ENCODE assay signal across 1 cellular context in genomic region chr15:29686079-29686425, GRCh38.
TF ChIP-seq lines count a peak whose summit lies in the region.

No MANE protein-coding gene starts in this region.

TF ChIP-seq in SK-N-SH, 30 proteins besides CTCF, POLR2A, EP300 and RAD21 (continued from another document):
- TF ChIP-seq, protein P1, sequence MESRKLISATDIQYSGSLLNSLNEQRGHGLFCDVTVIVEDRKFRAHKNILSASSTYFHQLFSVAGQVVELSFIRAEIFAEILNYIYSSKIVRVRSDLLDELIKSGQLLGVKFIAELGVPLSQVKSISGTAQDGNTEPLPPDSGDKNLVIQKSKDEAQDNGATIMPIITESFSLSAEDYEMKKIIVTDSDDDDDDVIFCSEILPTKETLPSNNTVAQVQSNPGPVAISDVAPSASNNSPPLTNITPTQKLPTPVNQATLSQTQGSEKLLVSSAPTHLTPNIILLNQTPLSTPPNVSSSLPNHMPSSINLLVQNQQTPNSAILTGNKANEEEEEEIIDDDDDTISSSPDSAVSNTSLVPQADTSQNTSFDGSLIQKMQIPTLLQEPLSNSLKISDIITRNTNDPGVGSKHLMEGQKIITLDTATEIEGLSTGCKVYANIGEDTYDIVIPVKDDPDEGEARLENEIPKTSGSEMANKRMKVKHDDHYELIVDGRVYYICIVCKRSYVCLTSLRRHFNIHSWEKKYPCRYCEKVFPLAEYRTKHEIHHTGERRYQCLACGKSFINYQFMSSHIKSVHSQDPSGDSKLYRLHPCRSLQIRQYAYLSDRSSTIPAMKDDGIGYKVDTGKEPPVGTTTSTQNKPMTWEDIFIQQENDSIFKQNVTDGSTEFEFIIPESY (IDR thresholded peaks at IDR 0.05; ENCODE audit: borderline replicate concordance, low read depth) = no peak
- TF ChIP-seq, protein P2, sequence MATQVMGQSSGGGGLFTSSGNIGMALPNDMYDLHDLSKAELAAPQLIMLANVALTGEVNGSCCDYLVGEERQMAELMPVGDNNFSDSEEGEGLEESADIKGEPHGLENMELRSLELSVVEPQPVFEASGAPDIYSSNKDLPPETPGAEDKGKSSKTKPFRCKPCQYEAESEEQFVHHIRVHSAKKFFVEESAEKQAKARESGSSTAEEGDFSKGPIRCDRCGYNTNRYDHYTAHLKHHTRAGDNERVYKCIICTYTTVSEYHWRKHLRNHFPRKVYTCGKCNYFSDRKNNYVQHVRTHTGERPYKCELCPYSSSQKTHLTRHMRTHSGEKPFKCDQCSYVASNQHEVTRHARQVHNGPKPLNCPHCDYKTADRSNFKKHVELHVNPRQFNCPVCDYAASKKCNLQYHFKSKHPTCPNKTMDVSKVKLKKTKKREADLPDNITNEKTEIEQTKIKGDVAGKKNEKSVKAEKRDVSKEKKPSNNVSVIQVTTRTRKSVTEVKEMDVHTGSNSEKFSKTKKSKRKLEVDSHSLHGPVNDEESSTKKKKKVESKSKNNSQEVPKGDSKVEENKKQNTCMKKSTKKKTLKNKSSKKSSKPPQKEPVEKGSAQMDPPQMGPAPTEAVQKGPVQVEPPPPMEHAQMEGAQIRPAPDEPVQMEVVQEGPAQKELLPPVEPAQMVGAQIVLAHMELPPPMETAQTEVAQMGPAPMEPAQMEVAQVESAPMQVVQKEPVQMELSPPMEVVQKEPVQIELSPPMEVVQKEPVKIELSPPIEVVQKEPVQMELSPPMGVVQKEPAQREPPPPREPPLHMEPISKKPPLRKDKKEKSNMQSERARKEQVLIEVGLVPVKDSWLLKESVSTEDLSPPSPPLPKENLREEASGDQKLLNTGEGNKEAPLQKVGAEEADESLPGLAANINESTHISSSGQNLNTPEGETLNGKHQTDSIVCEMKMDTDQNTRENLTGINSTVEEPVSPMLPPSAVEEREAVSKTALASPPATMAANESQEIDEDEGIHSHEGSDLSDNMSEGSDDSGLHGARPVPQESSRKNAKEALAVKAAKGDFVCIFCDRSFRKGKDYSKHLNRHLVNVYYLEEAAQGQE (IDR thresholded peaks at IDR 0.05; ENCODE audit: low read depth, low read length) = no peak
- TF ChIP-seq CHD2 (IDR thresholded peaks at IDR 0.05; ENCODE audit: low read length, partially characterized antibody) (no peak), MEF2A (IDR thresholded peaks at IDR 0.05; ENCODE audit: borderline replicate concordance, low read depth) (no peak), JUND (IDR thresholded peaks at IDR 0.05) (no peak), RCOR1 (IDR thresholded peaks at IDR 0.05; ENCODE audit: low read length) (no peak), FOSL2 (IDR thresholded peaks at IDR 0.05; ENCODE audit: borderline replicate concordance, low read depth) (no peak), NRF1 (IDR thresholded peaks at IDR 0.05; ENCODE audit: low read depth, low read length) (no peak), FOXM1 (IDR thresholded peaks at IDR 0.05; ENCODE audit: low read depth) (no peak), SMC3 (IDR thresholded peaks at IDR 0.05; ENCODE audit: low read depth, low read length) (no peak), GATA2 (CRISPR knock-in tag; IDR thresholded peaks at IDR 0.05) (no peak)
- TF ChIP-seq, protein P3, sequence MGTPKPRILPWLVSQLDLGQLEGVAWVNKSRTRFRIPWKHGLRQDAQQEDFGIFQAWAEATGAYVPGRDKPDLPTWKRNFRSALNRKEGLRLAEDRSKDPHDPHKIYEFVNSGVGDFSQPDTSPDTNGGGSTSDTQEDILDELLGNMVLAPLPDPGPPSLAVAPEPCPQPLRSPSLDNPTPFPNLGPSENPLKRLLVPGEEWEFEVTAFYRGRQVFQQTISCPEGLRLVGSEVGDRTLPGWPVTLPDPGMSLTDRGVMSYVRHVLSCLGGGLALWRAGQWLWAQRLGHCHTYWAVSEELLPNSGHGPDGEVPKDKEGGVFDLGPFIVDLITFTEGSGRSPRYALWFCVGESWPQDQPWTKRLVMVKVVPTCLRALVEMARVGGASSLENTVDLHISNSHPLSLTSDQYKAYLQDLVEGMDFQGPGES (IDR thresholded peaks at IDR 0.05; ENCODE audit: low read depth, low read length) = no peak
